ENCODE assay signal across 25 cellular contexts in the genomic region with DNA sequence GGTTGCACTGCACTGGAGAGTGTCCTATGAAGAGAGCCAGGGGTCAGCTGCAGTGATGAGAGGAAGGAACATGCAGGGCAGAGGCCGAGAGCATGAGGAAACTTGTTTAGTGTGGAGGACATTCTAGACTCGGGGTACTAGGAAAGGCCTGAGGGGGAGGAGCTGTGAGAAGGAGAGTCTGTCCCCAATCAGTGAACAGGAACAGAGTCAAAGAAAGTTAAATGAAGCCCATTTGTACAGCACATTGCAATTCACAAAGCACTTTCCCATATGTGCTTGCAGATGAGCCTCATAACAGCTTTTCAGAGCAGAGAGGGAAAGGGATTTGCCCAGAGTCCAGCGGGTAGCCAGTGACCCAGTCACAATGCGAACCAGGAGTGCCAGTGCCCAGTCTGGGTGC.
"Had no signal": no experiment of that assay in that cellular context is flagged by ENCODE, and none has a peak within 500 bp of the region (broad histone marks: within the 10 kb centered on the region; RNA-seq: fewer than 3 reads in every experiment).

No MANE protein-coding gene starts in this region.

- H3K4me1 ChIP-seq: neural progenitor cell, psoas muscle, testis had no signal

- FAIRE-seq: kidney, urothelium cell line had no signal

- ATAC-seq: gastrocnemius medialis; heart left ventricle; left lobe of liver; mucosa of descending colon; psoas muscle; right cardiac atrium; stimulated activated effector memory CD8-positive, alpha-beta T cell treated with anti-CD3 and anti-CD28 coated beads, Interleukin-12 subunit alpha, Interleukin-12 subunit beta, amount 100 ng/mL, for 72 hours; stimulated activated naive CD8-positive, alpha-beta T cell treated with anti-CD3 and anti-CD28 coated beads, Interleukin-15, Interleukin-2, amounts not matched to agents 100 U/mL and 50 U/mL, for 24 hours had no signal

- H3K9ac ChIP-seq: neural progenitor cell had no signal

- H3K4me1 Mint-ChIP-seq: stimulated activated effector memory CD8-positive, alpha-beta T cell treated with anti-CD3 and anti-CD28 coated beads, Interleukin-12 subunit alpha, Interleukin-12 subunit beta, amount 100 ng/mL, for 72 hours had no signal

- H2AFZ ChIP-seq: hepatocyte, neural progenitor cell had no signal

- H3K9me3 Mint-ChIP-seq: mesothelial cell of epicardium; naive B cell; natural killer cell treated with Interleukin-12 subunit alpha and Interleukin-12 subunit beta and Interleukin-15 and Interleukin-18, amount 100 ng/mL, for 72 hours; neural progenitor cell; stimulated activated effector memory CD8-positive, alpha-beta T cell treated with anti-CD3 and anti-CD28 coated beads, Interleukin-12 subunit alpha, Interleukin-12 subunit beta, amount 100 ng/mL, for 72 hours; type B pancreatic cell had no signal

- H3K4me3 Mint-ChIP-seq: mesothelial cell of epicardium; naive B cell; natural killer cell treated with Interleukin-12 subunit alpha and Interleukin-12 subunit beta and Interleukin-15 and Interleukin-18, amount 100 ng/mL, for 72 hours; neural progenitor cell; stimulated activated effector memory CD8-positive, alpha-beta T cell treated with anti-CD3 and anti-CD28 coated beads, Interleukin-12 subunit alpha, Interleukin-12 subunit beta, amount 100 ng/mL, for 72 hours; type B pancreatic cell had no signal

- H3K4me2 ChIP-seq: hepatocyte, neural progenitor cell had no signal

- H3K27me3 Mint-ChIP-seq: type B pancreatic cell had no signal

- H3K4me3 ChIP-seq: gastrocnemius medialis, heart left ventricle, hepatocyte, mucosa of descending colon, neural progenitor cell, psoas muscle, sigmoid colon, tibial artery had no signal

- H3K27ac Mint-ChIP-seq: mesothelial cell of epicardium; naive B cell; natural killer cell treated with Interleukin-12 subunit alpha and Interleukin-12 subunit beta and Interleukin-15 and Interleukin-18, amount 100 ng/mL, for 72 hours; neural progenitor cell; stimulated activated effector memory CD8-positive, alpha-beta T cell treated with anti-CD3 and anti-CD28 coated beads, Interleukin-12 subunit alpha, Interleukin-12 subunit beta, amount 100 ng/mL, for 72 hours; type B pancreatic cell had no signal

- H3K36me3 ChIP-seq: gastrocnemius medialis, neural progenitor cell had no signal

- DNase-seq: cerebellar nuclear complex; cortex of kidney; gastrocnemius medialis; heart left ventricle; mucosa of descending colon; naive B cell; nucleus accumbens; psoas muscle; sigmoid colon; stimulated activated CD4-positive, alpha-beta T cell treated with anti-CD3 and anti-CD28 coated beads, Interleukin-2, amount 100 ng/mL, for 24 hours; stimulated activated CD4-positive, alpha-beta T cell treated with anti-CD3 and anti-CD28 coated beads, Interleukin-4, amount 100 ng/mL, for 24 hours; stimulated activated naive CD8-positive, alpha-beta T cell treated with anti-CD3 and anti-CD28 coated beads, Interleukin-15, Interleukin-2, amounts not matched to agents 100 U/mL and 50 U/mL, for 24 hours; substantia nigra; testis; tibial artery had no signal

- H3K9me3 ChIP-seq: gastrocnemius medialis, heart left ventricle, mucosa of descending colon, psoas muscle, sigmoid colon, testis, tibial artery had no signal

- H3K36me3 Mint-ChIP-seq: naive B cell; natural killer cell treated with Interleukin-12 subunit alpha and Interleukin-12 subunit beta and Interleukin-15 and Interleukin-18, amount 100 ng/mL, for 72 hours; neural progenitor cell; stimulated activated effector memory CD8-positive, alpha-beta T cell treated with anti-CD3 and anti-CD28 coated beads, Interleukin-12 subunit alpha, Interleukin-12 subunit beta, amount 100 ng/mL, for 72 hours had no signal

- H3K27ac ChIP-seq: gastrocnemius medialis, heart left ventricle, hepatocyte, neural progenitor cell, psoas muscle, sigmoid colon, testis, tibial artery had no signal

- H3K27me3 ChIP-seq: gastrocnemius medialis, heart left ventricle, hepatocyte, neural progenitor cell, sigmoid colon, testis, tibial artery had no signal
